Comparison of ENCODE assay signal across 21 cellular contexts in genomic region chr17:62189377-62189776, GRCh38.
DNase-seq lines count a peak whose midpoint lies in the region; ATAC-seq and TF ChIP-seq lines count a peak whose summit lies in the region.
"Had no signal": no experiment of that assay in that cellular context is flagged by ENCODE, and none has a peak within 500 bp of the region (broad histone marks: within the 10 kb centered on the region; RNA-seq: fewer than 3 reads in every experiment).

No MANE protein-coding gene starts in this region.

- H3K4ac ChIP-seq in mesendoderm (ENCODE audit: low read depth, low read length), result no peak overlapping the region

- peak; percentile 68 for DNase-seq in DMS53 (lab: John Stamatoyannopoulos, UW)
- no peak for DNase-seq in DMS53 treated with DMSO at 0.1 percent for 48 hours (lab: John Stamatoyannopoulos, UW; ENCODE audit: unreplicated experiment)
- DNase-seq in HCT116 (ENCODE audit: low read depth, low spot score), result no peak
- DNase-seq in SJCRH30, result peak; percentile 23 to 46
- no peak for DNase-seq in mesendoderm
- no peak for DNase-seq in chondrocyte (ENCODE audit: low spot score)
- DNase-seq: 8988T; CD8-positive, alpha-beta T cell; GDM1; KG1; NCI-H1436 treated with DMSO at 0.1 percent for 48 hours; NCI-H2081 treated with DMSO at 0.1 percent for 48 hours; NCI-H345; NK-92 treated with Interleukin-12 subunit alpha and Interleukin-12 subunit beta, amount 100 ng/mL, for 24 hours; RPMI8226; SIG-M5 had no signal

- no peaks in the 10 kb centered on the region for H3K36me3 ChIP-seq in HCT116 (ENCODE audit: control insufficient read depth in 1 of 2, insufficient read depth in 2 of 2, low read length in 2 of 2)
- H3K36me3 ChIP-seq in SJCRH30, result no peaks in the 10 kb centered on the region
- no peaks in the 10 kb centered on the region for H3K36me3 ChIP-seq in mesendoderm (ENCODE audit: control insufficient read depth, insufficient read depth, low read length)
- H3K36me3 ChIP-seq: BLaER1 had no signal

- CTCF ChIA-PET in HCT116 (lab: Charles Lee), result no interaction called here

- no peak for TF ChIP-seq POLR2A in HCT116 (IDR thresholded peaks at IDR 0.05; ENCODE audit: borderline replicate concordance, extremely low read depth, insufficient read depth, insufficient read length)

- H3K9me3 Mint-ChIP-seq in nephron (no peaks in the 10 kb centered on the region), chondrocyte (ENCODE audit: low read depth) (no peaks in the 10 kb centered on the region)
- H3K9me3 Mint-ChIP-seq: CD8-positive, alpha-beta T cell; T-helper 2 cell treated with Interferon-gamma antibody and Interleukin-4, amounts not matched to agents 5 μg/mL and 100 μg/mL, for 36 hours had no signal

- H3K27ac ChIP-seq in HCT116 (ENCODE audit: low read depth, low read length) (no peak overlapping the region), SJCRH30 (peak overlapping the region; percentile 31), mesendoderm (ENCODE audit: low read depth, low read length) (no peak overlapping the region)
- H3K27ac ChIP-seq: BLaER1 had no signal

- no peaks in the 10 kb centered on the region for H3K9me2 ChIP-seq in HCT116 (ENCODE audit: insufficient read depth)

- no peak overlapping the region for H3K4me2 ChIP-seq in HCT116 (ENCODE audit: low read length)
- H3K4me2 ChIP-seq in mesendoderm (ENCODE audit: low read length), result no peak overlapping the region
- H3K4me2 ChIP-seq: BLaER1 had no signal

- H3K27me3 Mint-ChIP-seq in nephron (ENCODE audit: low read depth) (no peaks in the 10 kb centered on the region), chondrocyte (ENCODE audit: low read depth) (no peaks in the 10 kb centered on the region)

- H4K8ac ChIP-seq in mesendoderm (ENCODE audit: low read depth, low read length), result no peak overlapping the region

- POLR2A ChIA-PET in HCT116 (lab: Charles Lee), result interaction anchor here (0.9 kb wide), 1 partner anchor 13 kb away, joined by 3 read pairs; no protein-coding TSS in a partner anchor

- no peaks in the 10 kb centered on the region for H3K79me1 ChIP-seq in mesendoderm (ENCODE audit: low read length)

- no peak overlapping the region for H2BK5ac ChIP-seq in mesendoderm (ENCODE audit: low read length)

- no peaks in the 10 kb centered on the region for H3K79me2 ChIP-seq in HCT116 (ENCODE audit: insufficient read depth, low read length)
- H3K79me2 ChIP-seq in mesendoderm (ENCODE audit: control insufficient read depth, insufficient read depth, low read length), result no peaks in the 10 kb centered on the region

- H2BK120ac ChIP-seq in mesendoderm (ENCODE audit: low read depth, low read length), result no peak overlapping the region

- H3K27ac Mint-ChIP-seq in nephron (peak overlapping the region in 2 of 3 experiments; percentile 86 to 93), chondrocyte (ENCODE audit: unreplicated experiment) (no peak overlapping the region)
- H3K27ac Mint-ChIP-seq: CD8-positive, alpha-beta T cell; T-helper 2 cell treated with Interferon-gamma antibody and Interleukin-4, amounts not matched to agents 5 μg/mL and 100 μg/mL, for 36 hours had no signal

- no peak overlapping the region for H3K18ac ChIP-seq in mesendoderm (ENCODE audit: low read length)

- H2AFZ ChIP-seq in HCT116 (ENCODE audit: low read depth, low read length, poor library complexity, severe bottlenecking), result peak overlapping the region; percentile 64

- intact Hi-C loops in HCT116 (cut with micrococcal nuclease), result no loop called here

- H3K4me3 Mint-ChIP-seq in nephron, result no peak overlapping the region
- H3K4me3 Mint-ChIP-seq in chondrocyte (ENCODE audit: unreplicated experiment), result no peak overlapping the region
- H3K4me3 Mint-ChIP-seq: CD8-positive, alpha-beta T cell; T-helper 2 cell treated with Interferon-gamma antibody and Interleukin-4, amounts not matched to agents 5 μg/mL and 100 μg/mL, for 36 hours had no signal

- H3K36me3 Mint-ChIP-seq in nephron (ENCODE audit: low read depth) (no peaks in the 10 kb centered on the region), chondrocyte (ENCODE audit: low read depth) (no peaks in the 10 kb centered on the region)
- H3K36me3 Mint-ChIP-seq: CD8-positive, alpha-beta T cell had no signal

- TF ChIP-seq CTCF in HCT116 (IDR thresholded peaks at IDR 0.05 in 2 of 3, conservative IDR thresholded peaks at IDR 0.05 in 1 of 3; ENCODE audit: borderline replicate concordance in 1 of 3, insufficient read depth in 1 of 3, low read depth in 2 of 3, low read length in 2 of 3) (no peak), nephron (IDR thresholded peaks at IDR 0.05; ENCODE audit: unreplicated experiment in 3 of 3) (no peak), chondrocyte (IDR thresholded peaks at IDR 0.05) (no peak)

- BruUV-seq in HCT116 (replicated peaks; lab: Mats Ljungman, UMichigan), result no TSS peak

- RAD21 ChIA-PET in HCT116 (lab: Charles Lee; ENCODE audit: low non-redundant PET in 1 of 2, low total read pairs in 2 of 2, uncharacterized antibody in 2 of 2, unreplicated experiment in 2 of 2), result no interaction called here

- no CpG with 5 or more reads among the region's 6 CpGs for WGBS in mesendoderm (ENCODE audit: extremely low coverage, insufficient coverage, low lambda C conversion rate)

- H4K5ac ChIP-seq in mesendoderm (ENCODE audit: low read length), result no peak overlapping the region

- H3K4me1 ChIP-seq in HCT116 (ENCODE audit: control insufficient read depth in 1 of 2, insufficient read depth in 2 of 2, low read length in 2 of 2) (no peaks in the 10 kb centered on the region; a peak in 2 of 4 replicates), SJCRH30 (peaks cover 18% of the 10 kb centered on the region), mesendoderm (ENCODE audit: control insufficient read depth, low read depth, low read length) (peaks cover 5% of the 10 kb centered on the region)
- H3K4me1 ChIP-seq: BLaER1 had no signal

- no peak overlapping the region for H2AK5ac ChIP-seq in mesendoderm (ENCODE audit: low read length)

- no peak overlapping the region for H2BK15ac ChIP-seq in mesendoderm (replicated peaks; ENCODE audit: low read depth)

- no peak for ATAC-seq in HCT116
- no peak for ATAC-seq in HG02884 (IDR thresholded peaks at IDR 0.05; ENCODE audit: unreplicated experiment)
- ATAC-seq: CD8-positive, alpha-beta T cell had no signal

- H3K56ac ChIP-seq in mesendoderm (ENCODE audit: low read length), result no peak overlapping the region

- no peaks in the 10 kb centered on the region for H3K27me3 ChIP-seq in HCT116 (ENCODE audit: insufficient read depth, low read length)
- H3K27me3 ChIP-seq in SJCRH30, result no peaks in the 10 kb centered on the region
- no peaks in the 10 kb centered on the region for H3K27me3 ChIP-seq in mesendoderm (ENCODE audit: insufficient read depth, low read length, poor library complexity)
- H3K27me3 ChIP-seq: BLaER1 had no signal

- H3K4me1 Mint-ChIP-seq in nephron (peaks cover 6% of the 10 kb centered on the region), chondrocyte (ENCODE audit: low read depth) (peaks cover 3% of the 10 kb centered on the region)

- H4K20me1 ChIP-seq in HCT116 (ENCODE audit: insufficient read depth), result no peaks in the 10 kb centered on the region
- H4K20me1 ChIP-seq: BLaER1 had no signal

- no peak for TF ChIP-seq RAD21 in HCT116 (IDR thresholded peaks at IDR 0.05; ENCODE audit: low read depth)

- H3K4me3 ChIP-seq in HCT116 (replicated peaks in 1 of 2; ENCODE audit: low read depth in 1 of 2, low read length in 2 of 2), result no peak overlapping the region
- peak overlapping the region; percentile 7; the same call in 1 of the 2 replicates for H3K4me3 ChIP-seq in SJCRH30
- no peak overlapping the region for H3K4me3 ChIP-seq in mesendoderm (ENCODE audit: low read length)
- H3K4me3 ChIP-seq: BLaER1, GM12878 had no signal

- no peak overlapping the region for H3K9ac ChIP-seq in HCT116 (ENCODE audit: low read length)
- H3K9ac ChIP-seq in mesendoderm (ENCODE audit: low read length), result no peak overlapping the region
- H3K9ac ChIP-seq: BLaER1 had no signal

- no peak overlapping the region for H3K23ac ChIP-seq in mesendoderm (ENCODE audit: low read length)

- H3K9me3 ChIP-seq in HCT116 (ENCODE audit: control insufficient read depth in 1 of 2, insufficient read depth in 1 of 2, low read depth in 1 of 2, low read length in 2 of 2) (no peaks in the 10 kb centered on the region), SJCRH30 (replicated peaks) (no peaks in the 10 kb centered on the region)
- H3K9me3 ChIP-seq: BLaER1 had no signal

TF ChIP-seq in HCT116, 20 proteins besides CTCF, POLR2A, EP300 and RAD21 (continues in another document):
- TF ChIP-seq CBX3 (IDR thresholded peaks at IDR 0.05; ENCODE audit: low read depth) (no peak), SIN3A (IDR thresholded peaks at IDR 0.05; ENCODE audit: low read depth) (no peak), EZH2 (IDR thresholded peaks at IDR 0.05) (no peak), POLR2AphosphoS5 (IDR thresholded peaks at IDR 0.05; ENCODE audit: low read depth, low read length) (no peak), REST (IDR thresholded peaks at IDR 0.05; ENCODE audit: low read depth) (no peak), ELF1 (IDR thresholded peaks at IDR 0.05; ENCODE audit: borderline replicate concordance, low read depth) (no peak), CEBPB (IDR thresholded peaks at IDR 0.05; ENCODE audit: low read depth) (no peak), YY1 (IDR thresholded peaks at IDR 0.05; ENCODE audit: extremely low read depth, insufficient replicate concordance, low read depth, low read length) (no peak)

Comparison
In these comparisons a context has a peak if more than half of its experiments do, and no peak if none do; other contexts are left out.
1. DNase-seq: peak in DMS53 (single experiment) and SJCRH30 (2 of 2); none in DMS53 treated with DMSO at 0.1 percent for 48 hours (single experiment), HCT116 (single experiment), mesendoderm (single experiment) and chondrocyte (single experiment).